ENCODE assay signal across 13 cellular contexts in the genomic region with DNA sequence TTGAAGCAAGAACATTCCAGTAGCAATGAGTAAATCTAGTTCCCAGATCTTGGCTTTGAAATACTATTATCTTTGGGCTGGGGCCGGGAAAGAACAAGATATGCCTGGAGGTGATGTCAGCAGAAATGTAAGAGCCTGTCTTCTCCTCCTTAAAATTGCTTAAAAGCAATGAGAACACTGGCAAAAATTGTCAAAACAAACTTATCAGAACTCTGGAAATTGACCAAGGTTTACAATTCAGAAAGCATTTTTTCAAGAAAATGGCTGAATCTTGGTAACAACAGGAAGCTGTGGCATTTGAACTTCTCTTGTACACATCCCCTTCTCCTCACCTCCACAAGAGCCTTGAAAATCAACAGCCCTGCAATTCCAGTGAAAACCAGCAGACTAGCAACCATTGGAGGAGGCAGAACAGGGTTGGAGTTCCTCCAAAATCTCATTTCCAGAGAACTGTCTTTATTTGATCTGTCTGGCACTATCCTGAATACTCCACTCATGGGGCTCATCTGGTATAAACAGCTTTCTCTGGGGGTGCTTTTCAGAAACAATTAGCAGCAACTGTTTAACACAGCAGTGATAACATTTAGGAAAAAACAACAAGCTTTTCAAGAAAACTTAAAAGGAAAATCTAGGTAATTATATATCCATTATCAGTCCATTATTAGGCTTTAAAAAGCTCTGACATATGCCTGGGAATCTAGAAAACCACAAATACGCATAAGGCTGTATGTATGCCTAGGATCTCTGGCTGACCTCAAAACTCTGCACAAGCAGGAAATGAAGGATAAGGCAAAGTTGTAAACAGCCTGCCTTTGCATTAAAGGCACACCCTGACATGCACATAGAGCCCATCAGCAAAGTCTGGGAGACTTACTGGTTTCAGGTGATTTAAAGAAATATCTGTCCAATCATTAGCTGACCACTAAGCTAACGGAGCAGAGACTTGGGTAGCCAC. TPM values are rescaled to one million over a fixed set of nuclear protein-coding genes. Genes with fewer than 3 reads are reported as not detected.
DNase-seq lines count a peak whose midpoint lies in the region; ATAC-seq and TF ChIP-seq lines count a peak whose summit lies in the region.
"Had no signal": no experiment of that assay in that cellular context is flagged by ENCODE, and none has a peak within 500 bp of the region (broad histone marks: within the 10 kb centered on the region; RNA-seq: fewer than 3 reads in every experiment).

No MANE protein-coding gene starts in this region.

- in situ Hi-C loops in GM23248 (cut with MboI): no loop called here
- in situ Hi-C loops in mammary epithelial cell (cut with MboI; ENCODE audit: low sequenced_read_pairs in 2 of 2): no loop called here

- WGBS in GM23248 (ENCODE audit: low coverage in 1 of 2, low lambda C conversion rate in 2 of 2, missing lambda C conversion rate in 2 of 2), 2 experiments: 68 to 70% methylated on average over 3 of the region's 3 CpGs
- WGBS in mammary epithelial cell (ENCODE audit: low coverage, missing lambda C conversion rate): 49% methylated on average over 3 of the region's 3 CpGs

- H3K9me2 ChIP-seq in GM23248 (ENCODE audit: insufficient read depth): no peaks in the 10 kb centered on the region

- no peaks in the 10 kb centered on the region for H3K36me3 ChIP-seq in GM23248 (ENCODE audit: low read depth)
- H3K36me3 ChIP-seq in mammary epithelial cell (ENCODE audit: insufficient read depth, low read length): no peaks in the 10 kb centered on the region
- H3K36me3 ChIP-seq: lower lobe of right lung, uterus had no signal

- H3K27me3 ChIP-seq in GM23248 (replicated peaks; ENCODE audit: insufficient read depth) (no peaks in the 10 kb centered on the region), mammary epithelial cell (ENCODE audit: insufficient read depth, low read length) (no peaks in the 10 kb centered on the region)
- H3K27me3 ChIP-seq: uterus had no signal

- H3K79me2 ChIP-seq in GM23248 (ENCODE audit: insufficient read depth) (no peaks in the 10 kb centered on the region), mammary epithelial cell (ENCODE audit: insufficient read depth, low read length) (no peaks in the 10 kb centered on the region)

- CTCF ChIA-PET in mammary epithelial cell (lab: Charles Lee; ENCODE audit: low non-redundant PET): interaction anchor here (0.6 kb wide), 1 partner anchor 1023 kb away, joined by 4 read pairs; no protein-coding TSS in a partner anchor

- H3K27ac ChIP-seq in GM23248 (no peak overlapping the region), mammary epithelial cell (ENCODE audit: insufficient read depth, low read depth, low read length) (no peak overlapping the region)
- H3K27ac ChIP-seq: lower lobe of right lung, uterus had no signal

- intact Hi-C loops in mammary epithelial cell (cut with micrococcal nuclease): no loop called here

- dilution Hi-C loops in mammary epithelial cell (cut with HindIII; ENCODE audit: low sequenced_read_pairs): no loop called here

- BruUV-seq in mammary epithelial cell (replicated peaks; lab: Mats Ljungman, UMichigan): no TSS peak

- no peaks in the 10 kb centered on the region for H4K20me1 ChIP-seq in GM23248 (ENCODE audit: insufficient read depth)
- no peaks in the 10 kb centered on the region for H4K20me1 ChIP-seq in mammary epithelial cell (ENCODE audit: insufficient read depth, low read length)

- TF ChIP-seq CTCF in AG10803 (conservative IDR thresholded peaks at IDR 0.05; ENCODE audit: low read length): no peak
- no peak for TF ChIP-seq CTCF in mammary epithelial cell (conservative IDR thresholded peaks at IDR 0.05 in 1 of 2, IDR thresholded peaks at IDR 0.05 in 1 of 2; ENCODE audit: extremely low read depth in 1 of 2, insufficient read depth in 1 of 2, low read depth in 1 of 2, low read length in 2 of 2)

- DNase-seq in AG10803 (ENCODE audit: low read depth) (peak; percentile 43), GM23248 (peak; percentile 12), mammary epithelial cell (no peak), iris pigment epithelial cell (ENCODE audit: low read depth) (peak; percentile 91), SK-N-DZ (ENCODE audit: low spot score) (no peak)
- DNase-seq: activated CD4-positive, alpha-beta T cell treated with anti-CD3 and anti-CD28 coated beads for 48 hours; lower lobe of right lung; uterus had no signal

- H3K4me2 ChIP-seq in GM23248 (ENCODE audit: unreplicated experiment) (no peak overlapping the region), mammary epithelial cell (ENCODE audit: insufficient read depth, low read depth, low read length) (no peak overlapping the region)

- ATAC-seq in HG03469 (IDR thresholded peaks at IDR 0.05; ENCODE audit: unreplicated experiment) (no peak), HG03571 (IDR thresholded peaks at IDR 0.05; ENCODE audit: unreplicated experiment) (no peak), HG02852 (IDR thresholded peaks at IDR 0.05; ENCODE audit: unreplicated experiment) (no peak)
- ATAC-seq: GM12878, lower lobe of right lung had no signal

- H3K9ac ChIP-seq in GM23248: no peak overlapping the region
- H3K9ac ChIP-seq in mammary epithelial cell (ENCODE audit: insufficient read depth, low read length): no peak overlapping the region

- H3K9me3 ChIP-seq in GM23248 (ENCODE audit: low read depth) (no peaks in the 10 kb centered on the region), mammary epithelial cell (replicated peaks; ENCODE audit: insufficient read depth, low read length) (no peaks in the 10 kb centered on the region)
- H3K9me3 ChIP-seq: lower lobe of right lung had no signal

- no peaks in the 10 kb centered on the region for H3K4me1 ChIP-seq in GM23248 (ENCODE audit: insufficient read depth)
- H3K4me1 ChIP-seq in mammary epithelial cell (ENCODE audit: insufficient read depth, low read length): no peaks in the 10 kb centered on the region
- H3K4me1 ChIP-seq: lower lobe of right lung, uterus had no signal

- no peak overlapping the region for H3K4me3 ChIP-seq in AG10803 (ENCODE audit: low read length)
- no peak overlapping the region for H3K4me3 ChIP-seq in GM23248
- H3K4me3 ChIP-seq in mammary epithelial cell (replicated peaks in 1 of 3; ENCODE audit: insufficient read depth in 1 of 3, low read depth in 2 of 3, low read length in 3 of 3): no peak overlapping the region
- H3K4me3 ChIP-seq: GM12878, lower lobe of right lung, uterus had no signal

- no peaks in the 10 kb centered on the region for H3F3A ChIP-seq in GM23248 (ENCODE audit: insufficient read depth)

- H2AFZ ChIP-seq in GM23248 (no peak overlapping the region), mammary epithelial cell (ENCODE audit: low read depth, low read length) (peak overlapping the region; percentile 38)

RNA-seq across cellular contexts. Expression of a gene that starts 13.7 kb away (rescaled TPM):
- 2,871 and 4,277 TPM in 2 replicates for total RNA-seq in GM23248 (2014; rRNA removed; shearing (Covaris generic))
- polyA plus RNA-seq in GM23248 (2016; fragmentation: Nextera tagmentation; extraction: Ambion mirVana) (13,908 and 14,059 TPM in 2 replicates), mammary epithelial cell (582 TPM)
- 100 to 1,000 TPM; 170 to 219 TPM for total RNA-seq in mammary epithelial cell
- polyA minus RNA-seq in mammary epithelial cell: 755 TPM
- polyA plus RNA-seq in SK-N-DZ (2014; cell fraction: cytosol; rRNA removed): 8.7 and 8.8 TPM in 2 replicates
- 3.7 and 5.9 TPM in 2 replicates for polyA plus RNA-seq in SK-N-DZ (2014; cell fraction: nucleus; rRNA removed)

RNA-seq across cellular contexts. Expression of a gene that starts 23.7 kb away (rescaled TPM):
- not detected in 2 replicates for total RNA-seq in GM23248 (2014; rRNA removed; shearing (Covaris generic))
- 0.32 and 0.34 TPM in 2 replicates for polyA plus RNA-seq in GM23248 (2016; fragmentation: Nextera tagmentation; extraction: Ambion mirVana)
- under 1 TPM; under 0.01 to 0.45 TPM for total RNA-seq in mammary epithelial cell
- 0.10 TPM for polyA plus RNA-seq in mammary epithelial cell
- polyA minus RNA-seq in mammary epithelial cell: 0.21 TPM
- polyA plus RNA-seq in SK-N-DZ (2014; cell fraction: cytosol; rRNA removed): 2.5 and 3.8 TPM in 2 replicates
- polyA plus RNA-seq in SK-N-DZ (2014; cell fraction: nucleus; rRNA removed): 2.0 and 4.9 TPM in 2 replicates
- total RNA-seq: NCI-H460 had no signal

RNA-seq across cellular contexts. Expression of a gene that starts 33.8 kb away (rescaled TPM):
- total RNA-seq in GM23248 (2014; rRNA removed; shearing (Covaris generic)): 1.4 TPM in 1 of 2 replicates, not detected in the other
- 0.15 TPM in 1 of 2 replicates, not detected in the other for polyA plus RNA-seq in GM23248 (2016; fragmentation: Nextera tagmentation; extraction: Ambion mirVana)
- under 1 TPM; 0.17 to 0.28 TPM for total RNA-seq in mammary epithelial cell
- 0.06 TPM for polyA plus RNA-seq in mammary epithelial cell
- not detected for polyA minus RNA-seq in mammary epithelial cell
- polyA plus RNA-seq in SK-N-DZ (2014; cell fraction: cytosol; rRNA removed): not detected in 2 replicates
- 1.7 and 2.0 TPM in 2 replicates for polyA plus RNA-seq in SK-N-DZ (2014; cell fraction: nucleus; rRNA removed)

RNA-seq across cellular contexts. Expression of a gene that starts 35.0 kb away (rescaled TPM):
- total RNA-seq in GM23248 (2014; rRNA removed; shearing (Covaris generic)): 21.4 and 32.0 TPM in 2 replicates
- 74.8 and 78.0 TPM in 2 replicates for polyA plus RNA-seq in GM23248 (2016; fragmentation: Nextera tagmentation; extraction: Ambion mirVana)
- 10 to 100 TPM; 15.8 to 48.6 TPM for total RNA-seq in mammary epithelial cell
- polyA plus RNA-seq in mammary epithelial cell: 36.9 TPM
- polyA minus RNA-seq in mammary epithelial cell: 35.6 TPM
- 13.5 and 16.3 TPM in 2 replicates for polyA plus RNA-seq in SK-N-DZ (2014; cell fraction: cytosol; rRNA removed)
- 29.3 and 39.9 TPM in 2 replicates for polyA plus RNA-seq in SK-N-DZ (2014; cell fraction: nucleus; rRNA removed)

RNA-seq across cellular contexts. Expression of a gene that starts 54.4 kb away (rescaled TPM):
- total RNA-seq in GM23248 (2014; rRNA removed; shearing (Covaris generic)): 35.3 and 46.6 TPM in 2 replicates
- polyA plus RNA-seq in GM23248 (2016; fragmentation: Nextera tagmentation; extraction: Ambion mirVana): 47.7 and 49.5 TPM in 2 replicates
- total RNA-seq in mammary epithelial cell: 10 to 100 TPM; 17.2 to 44.7 TPM
- 22.6 TPM for polyA plus RNA-seq in mammary epithelial cell
- polyA minus RNA-seq in mammary epithelial cell: 40.7 TPM
- polyA plus RNA-seq in SK-N-DZ (2014; cell fraction: cytosol; rRNA removed): 28.0 and 36.6 TPM in 2 replicates
- polyA plus RNA-seq in SK-N-DZ (2014; cell fraction: nucleus; rRNA removed): 11.6 and 15.2 TPM in 2 replicates

Comparison
In these comparisons a context has a peak if more than half of its experiments do, and no peak if none do; other contexts are left out.
1. DNase-seq: peak in AG10803 (single experiment), GM23248 (single experiment) and iris pigment epithelial cell (single experiment); none in mammary epithelial cell (single experiment) and SK-N-DZ (single experiment).
2. RNA of a gene that starts 13.7 kb away (total RNA-seq): 2,871 to 4,277 TPM in GM23248; 170 to 219 TPM in mammary epithelial cell; every median in the first group is over 10 times any median in the second.